9 cellular contexts compared by ENCODE assay signal in genomic region chr4:145828802-145829485, GRCh38.
DNase-seq lines count a peak whose midpoint lies in the region; ATAC-seq and TF ChIP-seq lines count a peak whose summit lies in the region.
"Had no signal": no experiment of that assay in that cellular context is flagged by ENCODE, and none has a peak within 500 bp of the region (broad histone marks: within the 10 kb centered on the region; RNA-seq: fewer than 3 reads in every experiment).

No MANE protein-coding gene starts in this region.

- peak; percentile 59 for ATAC-seq in GM19324 (IDR thresholded peaks at IDR 0.05; ENCODE audit: low FRiP score, unreplicated experiment)
- ATAC-seq in HG02943 (IDR thresholded peaks at IDR 0.05; ENCODE audit: low read depth, unreplicated experiment) = peak; percentile 64

- TF ChIP-seq CTCF in GM10248 (IDR thresholded peaks at IDR 0.05; ENCODE audit: control extremely low read depth, extremely low read depth, low read depth, missing control alignments) = no peak

- DNase-seq in GM10248 (ENCODE audit: extremely low spot score) (peak; percentile 56), HEK293T (ENCODE audit: extremely low spot score) (no peak), HK-2 (ENCODE audit: unreplicated experiment) (no peak), H7 (no peak), NCI-H1048 (lab: John Stamatoyannopoulos, UW) (no peak)
- DNase-seq: mucosa of descending colon had no signal

- peak overlapping the region; percentile 86 for H3K27ac Mint-ChIP-seq in T-helper 1 cell treated with Interleukin-12 subunit alpha and Interleukin-12 subunit beta and Interleukin-4 antibody, amounts not matched to agents 30 μg/mL and 1 μg/mL, for 36 hours

- peaks cover 8% of the 10 kb centered on the region for H3K36me3 Mint-ChIP-seq in T-helper 1 cell treated with Interleukin-12 subunit alpha and Interleukin-12 subunit beta and Interleukin-4 antibody, amounts not matched to agents 30 μg/mL and 1 μg/mL, for 36 hours (ENCODE audit: low read depth)

- CTCF ChIA-PET in GM10248 (lab: Yijun Ruan, JAX) = interaction anchor here (1.0 to 1.7 kb wide), 4 partner anchors 11 to 59 kb away, joined by 3 to 5 read pairs (median 3); no protein-coding TSS in a partner anchor
- CTCF ChIA-PET in HEK293T (lab: Yijun Ruan, JAX) = no interaction called here

- H3K4me3 Mint-ChIP-seq in T-helper 1 cell treated with Interleukin-12 subunit alpha and Interleukin-12 subunit beta and Interleukin-4 antibody, amounts not matched to agents 30 μg/mL and 1 μg/mL, for 36 hours = peak overlapping the region; percentile 30

- no peaks in the 10 kb centered on the region for H3K9me3 Mint-ChIP-seq in T-helper 1 cell treated with Interleukin-12 subunit alpha and Interleukin-12 subunit beta and Interleukin-4 antibody, amounts not matched to agents 30 μg/mL and 1 μg/mL, for 36 hours

- no peak overlapping the region for H3K4me3 ChIP-seq in H7 (ENCODE audit: insufficient read depth, low read depth, low read length)
- H3K4me3 ChIP-seq: mucosa of descending colon had no signal

- no peaks in the 10 kb centered on the region for H3K27me3 Mint-ChIP-seq in T-helper 1 cell treated with Interleukin-12 subunit alpha and Interleukin-12 subunit beta and Interleukin-4 antibody, amounts not matched to agents 30 μg/mL and 1 μg/mL, for 36 hours (ENCODE audit: low read depth)

- POLR2A ChIA-PET in GM10248 (lab: Yijun Ruan, JAX) (no interaction called here), HEK293T (lab: Yijun Ruan, JAX) (no interaction called here)

- H3K36me3 ChIP-seq in H7 (replicated peaks; ENCODE audit: control insufficient read depth, insufficient read depth, low read length) = peaks cover 7% of the 10 kb centered on the region

- H3K4me1 Mint-ChIP-seq in T-helper 1 cell treated with Interleukin-12 subunit alpha and Interleukin-12 subunit beta and Interleukin-4 antibody, amounts not matched to agents 30 μg/mL and 1 μg/mL, for 36 hours (ENCODE audit: low read depth) = peaks cover 34% of the 10 kb centered on the region

- H3K27me3 ChIP-seq in H7 (ENCODE audit: control insufficient read depth, insufficient read depth, low read length) = no peaks in the 10 kb centered on the region

TF ChIP-seq in HEK293T, 16 proteins besides CTCF, POLR2A, EP300 and RAD21:
- TF ChIP-seq FOXK2 (IDR thresholded peaks at IDR 0.05) = no peak
